Comparison of ENCODE assay signal across 9 cellular contexts in genomic region chr14:105065280-105066228, GRCh38. TPM values are rescaled to one million over a fixed set of nuclear protein-coding genes. Genes with fewer than 3 reads are reported as not detected.
DNase-seq lines count a peak whose midpoint lies in the region; ATAC-seq, FAIRE-seq and TF ChIP-seq lines count a peak whose summit lies in the region.
"Had no signal": no experiment of that assay in that cellular context is flagged by ENCODE, and none has a peak within 500 bp of the region (broad histone marks: within the 10 kb centered on the region; RNA-seq: fewer than 3 reads in every experiment).

Gene GPR132, minus strand, starts transcription at chr14:105065430. Its CDS starts 10,010 bp downstream, at chr14:105055420.

- H3K4me1 ChIP-seq in astrocyte (ENCODE audit: insufficient read depth, low read length) (peaks cover 28% of the 10 kb centered on the region), suprapubic skin (peaks cover 8% of the 10 kb centered on the region)

- WGBS in suprapubic skin: 39% methylated on average over 7 of the region's 22 CpGs

- H3K27me3 ChIP-seq in astrocyte (ENCODE audit: insufficient read depth, low read length): peaks cover 3% of the 10 kb centered on the region
- no peaks in the 10 kb centered on the region for H3K27me3 ChIP-seq in suprapubic skin

- H3K4me2 ChIP-seq in astrocyte (ENCODE audit: low read length): peak within 1 kb of the TSS; percentile 47

- TF ChIP-seq CTCF in astrocyte (IDR thresholded peaks at IDR 0.05; ENCODE audit: insufficient read depth, low read depth, low read length): no peak
- no peak for TF ChIP-seq CTCF in suprapubic skin (IDR thresholded peaks at IDR 0.05)

- peak in 1 of 2 donors; percentile 67 for TF ChIP-seq POLR2A in suprapubic skin (IDR thresholded peaks at IDR 0.05)
- TF ChIP-seq POLR2A in H54 (IDR thresholded peaks at IDR 0.05; ENCODE audit: low read depth, low read length): no peak

- peak within 1 kb of the TSS; percentile 92 for H3K27ac Mint-ChIP-seq in T-helper 2 cell treated with Interferon-gamma antibody and Interleukin-4, amounts not matched to agents 5 μg/mL and 100 μg/mL, for 36 hours
- H3K27ac Mint-ChIP-seq in astrocyte (ENCODE audit: unreplicated experiment) (peak within 1 kb of the TSS; percentile 62), naive B cell (peak within 1 kb of the TSS; percentile 98 to 99 (median 99))

- H3K36me3 Mint-ChIP-seq in T-helper 2 cell treated with Interferon-gamma antibody and Interleukin-4, amounts not matched to agents 5 μg/mL and 100 μg/mL, for 36 hours (ENCODE audit: low read depth): peaks cover 16% of the 10 kb centered on the region
- H3K36me3 Mint-ChIP-seq in astrocyte (ENCODE audit: low read depth, unreplicated experiment): no peaks in the 10 kb centered on the region
- no peaks in the 10 kb centered on the region for H3K36me3 Mint-ChIP-seq in naive B cell

- H3K79me2 ChIP-seq in astrocyte (ENCODE audit: insufficient read depth, low read length): no peaks in the 10 kb centered on the region

- H3K27me3 Mint-ChIP-seq in T-helper 2 cell treated with Interferon-gamma antibody and Interleukin-4, amounts not matched to agents 5 μg/mL and 100 μg/mL, for 36 hours (ENCODE audit: low read depth): no peaks in the 10 kb centered on the region
- H3K27me3 Mint-ChIP-seq in astrocyte (ENCODE audit: low read depth, unreplicated experiment) (peaks cover 4% of the 10 kb centered on the region), naive B cell (no peaks in the 10 kb centered on the region)

- no peak within 1 kb of the TSS for H3K9ac ChIP-seq in astrocyte (ENCODE audit: low read length)

- no peaks in the 10 kb centered on the region for H4K20me1 ChIP-seq in astrocyte (ENCODE audit: insufficient read depth, low read length)

- H3K9me3 ChIP-seq in astrocyte (ENCODE audit: insufficient read depth, low read depth, low read length): no peaks in the 10 kb centered on the region
- no peaks in the 10 kb centered on the region for H3K9me3 ChIP-seq in suprapubic skin

- H3K9me3 Mint-ChIP-seq in T-helper 2 cell treated with Interferon-gamma antibody and Interleukin-4, amounts not matched to agents 5 μg/mL and 100 μg/mL, for 36 hours: no peaks in the 10 kb centered on the region
- H3K9me3 Mint-ChIP-seq in astrocyte (ENCODE audit: unreplicated experiment): peaks cover 2% of the 10 kb centered on the region
- H3K9me3 Mint-ChIP-seq in naive B cell: no peaks in the 10 kb centered on the region

- peaks cover 54% of the 10 kb centered on the region for H3K4me1 Mint-ChIP-seq in T-helper 2 cell treated with Interferon-gamma antibody and Interleukin-4, amounts not matched to agents 5 μg/mL and 100 μg/mL, for 36 hours (ENCODE audit: low read depth)
- peaks cover 27% of the 10 kb centered on the region for H3K4me1 Mint-ChIP-seq in astrocyte (ENCODE audit: low read depth, unreplicated experiment)
- H3K4me1 Mint-ChIP-seq in naive B cell: peaks cover 68 to 82% (median 80%) of the 10 kb centered on the region in 3 donors

- peak; percentile 54 for ATAC-seq in GM18870 (IDR thresholded peaks at IDR 0.05; ENCODE audit: unreplicated experiment)
- peak; percentile 44 for ATAC-seq in HG03139 (IDR thresholded peaks at IDR 0.05; ENCODE audit: unreplicated experiment)
- ATAC-seq in naive B cell (ENCODE audit: low read depth in 2 of 2): peak; percentile 82 to 89

- H3K4me3 ChIP-seq in astrocyte (ENCODE audit: insufficient read depth, low read depth, low read length): no peak within 1 kb of the TSS
- peak within 1 kb of the TSS; percentile 36 for H3K4me3 ChIP-seq in suprapubic skin

- no peak for TF ChIP-seq EP300 in suprapubic skin (IDR thresholded peaks at IDR 0.05)

- peak within 1 kb of the TSS; percentile 47 for H2AFZ ChIP-seq in astrocyte (ENCODE audit: low read depth, low read length)

- H3K36me3 ChIP-seq in astrocyte (ENCODE audit: insufficient read depth, low read length) (no peaks in the 10 kb centered on the region), suprapubic skin (no peaks in the 10 kb centered on the region)

- peak; percentile 87 for DNase-seq in T-helper 2 cell treated with Interferon-gamma antibody and Interleukin-4, amounts not matched to agents 5 μg/mL and 100 μg/mL, for 36 hours (ENCODE audit: low spot score)
- DNase-seq in astrocyte (ENCODE audit: low read depth) (peak; percentile 42), naive B cell (peak; percentile 95), suprapubic skin (ENCODE audit: low spot score in 2 of 2) (peak; percentile 77 to 82), COR-L47 (lab: John Stamatoyannopoulos, UW) (no peak), H54 (ENCODE audit: insufficient read length, low spot score) (no peak)

- FAIRE-seq in astrocyte (lab: Jason Lieb, UNC) (no peak), H54 (lab: Jason Lieb, UNC) (no peak)

- H3K4me3 Mint-ChIP-seq in T-helper 2 cell treated with Interferon-gamma antibody and Interleukin-4, amounts not matched to agents 5 μg/mL and 100 μg/mL, for 36 hours: peak within 1 kb of the TSS; percentile 92
- H3K4me3 Mint-ChIP-seq in astrocyte (ENCODE audit: unreplicated experiment) (no peak within 1 kb of the TSS), naive B cell (peak within 1 kb of the TSS; percentile 83 to 99 (median 95))

- H3K27ac ChIP-seq in astrocyte (ENCODE audit: low read depth, low read length): peak within 1 kb of the TSS; percentile 7
- H3K27ac ChIP-seq in suprapubic skin: peak within 1 kb of the TSS; percentile 46

RNA-seq across cellular contexts. Expression of gene GPR132, which starts in this region (rescaled TPM):
- total RNA-seq in astrocyte (1.7 and 2.2 TPM in 2 replicates), suprapubic skin (1 to 10 TPM in 2 of 4 donors, under 1 TPM in 2; 0.95 to 2.7 (median 1.3) TPM)
- 10 to 100 TPM in 4 of 6 donors, 1 to 10 TPM in 2; 8.2 to 33.0 (median 10.8) TPM for polyA plus RNA-seq in naive B cell (ENCODE audit: low read depth in 6 of 6)
- total RNA-seq: SK-MEL-5 had no signal

Comparison
In these comparisons a context has a peak if more than half of its experiments do, and no peak if none do; other contexts are left out.
1. DNase-seq: peak in T-helper 2 cell treated with Interferon-gamma antibody and Interleukin-4, amounts not matched to agents 5 μg/mL and 100 μg/mL, for 36 hours (single experiment), astrocyte (single experiment), naive B cell (single experiment) and suprapubic skin (2 of 2); none in COR-L47 (single experiment) and H54 (single experiment).
2. Peak in every context shown above with its lines, with median percentiles within 50 percentile points of each other: ATAC-seq and H3K27ac Mint-ChIP-seq.